23 cellular contexts compared by ENCODE assay signal in genomic region chr20:21117521-21117920, GRCh38. TPM values are rescaled to one million over a fixed set of nuclear protein-coding genes. Genes with fewer than 3 reads are reported as not detected.
DNase-seq lines count a peak whose midpoint lies in the region; ATAC-seq, FAIRE-seq and TF ChIP-seq lines count a peak whose summit lies in the region.
"Had no signal": no experiment of that assay in that cellular context is flagged by ENCODE, and none has a peak within 500 bp of the region (broad histone marks: within the 10 kb centered on the region; RNA-seq: fewer than 3 reads in every experiment).

No MANE protein-coding gene starts in this region.

- CTCF ChIA-PET in HepG2 (lab: Yijun Ruan, JAX; ENCODE audit: low intra/inter-chr PET ratio, low total read pairs), result no interaction called here

- H3K9me3 ChIP-seq in HepG2 (ENCODE audit: low read length) (no peaks in the 10 kb centered on the region), right lobe of liver (no peaks in the 10 kb centered on the region), esophagus muscularis mucosa (no peaks in the 10 kb centered on the region), tibial nerve (no peaks in the 10 kb centered on the region)
- H3K9me3 ChIP-seq: A549, Caco-2 had no signal

- in situ Hi-C loops in HepG2 (cut with HindIII; ENCODE audit: extremely low pct_ligation_motif_present, low pct_unique_long_range_greater_than_20kb), result no loop called here

- H3K4me2 ChIP-seq in HepG2 (ENCODE audit: low read depth, low read length), result no peak overlapping the region
- H3K4me2 ChIP-seq: A549; BLaER1 treated with 17β-estradiol and CSF1 and Interleukin-3, amounts not matched to agents 10 nM and 100 nM had no signal

- H3K27me3 ChIP-seq in HepG2 (ENCODE audit: control insufficient read depth in 1 of 2, insufficient read depth in 2 of 2, low read length in 2 of 2) (no peaks in the 10 kb centered on the region), right lobe of liver (no peaks in the 10 kb centered on the region), esophagus muscularis mucosa (peaks cover 0 to 29% (median 0%) of the 10 kb centered on the region in 4 donors), tibial nerve (peaks cover 0 to 25% of the 10 kb centered on the region in 2 donors)
- H3K27me3 ChIP-seq: BLaER1 treated with 17β-estradiol and CSF1 and Interleukin-3, amounts not matched to agents 10 nM and 100 nM had no signal

- 60% methylated on average over 4 of the region's 4 CpGs for WGBS in HepG2 (ENCODE audit: low lambda C conversion rate)
- WGBS in right lobe of liver (ENCODE audit: insufficient coverage, low coverage, low lambda C conversion rate, missing lambda C conversion rate), result 65% methylated on average over 4 of the region's 4 CpGs
- 66% methylated on average over 4 of the region's 4 CpGs for WGBS in esophagus muscularis mucosa
- WGBS in tibial nerve, 2 donors, result 70% methylated on average over 4 of the region's 4 CpGs

- TF ChIP-seq POLR2A in HepG2 (IDR thresholded peaks at IDR 0.05; ENCODE audit: insufficient read depth in 1 of 2, low read depth in 2 of 2, low read length in 2 of 2), result no peak
- no peak for TF ChIP-seq POLR2A in right lobe of liver (IDR thresholded peaks at IDR 0.05)
- no peak for TF ChIP-seq POLR2A in esophagus muscularis mucosa (IDR thresholded peaks at IDR 0.05; ENCODE audit: low read depth)
- no peak for TF ChIP-seq POLR2A in tibial nerve (IDR thresholded peaks at IDR 0.05)

- ATAC-seq in HepG2 (no peak), right lobe of liver (no peak), GM19452 (IDR thresholded peaks at IDR 0.05; ENCODE audit: unreplicated experiment) (no peak)
- ATAC-seq: A549; CD8-positive, alpha-beta T cell had no signal

- no peaks in the 10 kb centered on the region for H4K20me1 ChIP-seq in HepG2 (ENCODE audit: insufficient read depth, low read length)
- H4K20me1 ChIP-seq: BLaER1 treated with 17β-estradiol and CSF1 and Interleukin-3, amounts not matched to agents 10 nM and 100 nM had no signal

- no peaks in the 10 kb centered on the region for H3K79me2 ChIP-seq in HepG2 (ENCODE audit: insufficient read depth, low read length)

- no peak for TF ChIP-seq RAD21 in HepG2 (CRISPR knock-in tag; IDR thresholded peaks at IDR 0.05)

- H2AFZ ChIP-seq in HepG2 (ENCODE audit: low read length), result no peak overlapping the region

- no TSS peak for BruUV-seq in HepG2 (replicated peaks; lab: Mats Ljungman, UMichigan)

- H3K36me3 ChIP-seq in HepG2 (replicated peaks in 1 of 2; ENCODE audit: control insufficient read depth in 1 of 2, insufficient read depth in 2 of 2, low read length in 2 of 2) (no peaks in the 10 kb centered on the region), right lobe of liver (no peaks in the 10 kb centered on the region), esophagus muscularis mucosa (no peaks in the 10 kb centered on the region), tibial nerve (no peaks in the 10 kb centered on the region)
- H3K36me3 ChIP-seq: BLaER1 treated with 17β-estradiol and CSF1 and Interleukin-3, amounts not matched to agents 10 nM and 100 nM had no signal

- POLR2A ChIA-PET in HepG2 (lab: Yijun Ruan, JAX), result no interaction called here

- H3K4me3 ChIP-seq in HepG2 (replicated peaks in 1 of 3; ENCODE audit: insufficient read depth in 1 of 3, low read depth in 2 of 3, low read length in 3 of 3) (no peak overlapping the region), right lobe of liver (no peak overlapping the region), esophagus muscularis mucosa (no peak overlapping the region), tibial nerve (no peak overlapping the region)
- H3K4me3 ChIP-seq: A549; BLaER1 treated with 17β-estradiol and CSF1 and Interleukin-3, amounts not matched to agents 10 nM and 100 nM had no signal

- H3K4me1 ChIP-seq in HepG2 (ENCODE audit: insufficient read depth, low read length) (no peaks in the 10 kb centered on the region), right lobe of liver (no peaks in the 10 kb centered on the region), esophagus muscularis mucosa (no peaks in the 10 kb centered on the region), tibial nerve (no peaks in the 10 kb centered on the region)
- H3K4me1 ChIP-seq: A549, Caco-2 had no signal

- intact Hi-C loops in HepG2 (cut with micrococcal nuclease; ENCODE audit: unreplicated experiment) (no loop called here), right lobe of liver (cut with DNase I) (no loop called here), esophagus muscularis mucosa (cut with DNase I) (no loop called here)

- H3K27ac ChIP-seq in HepG2 (ENCODE audit: extremely low read length, insufficient read depth, low read length) (no peak overlapping the region), right lobe of liver (no peak overlapping the region), esophagus muscularis mucosa (replicated peaks in 1 of 4) (no peak overlapping the region), tibial nerve (no peak overlapping the region)
- H3K27ac ChIP-seq: 22Rv1; A549; BLaER1 treated with 17β-estradiol and CSF1 and Interleukin-3, amounts not matched to agents 10 nM and 100 nM; C4-2B had no signal

- TF ChIP-seq EP300 in HepG2 (IDR thresholded peaks at IDR 0.05; ENCODE audit: low read depth in 2 of 2, low read length in 2 of 2), result no peak
- TF ChIP-seq EP300 in HepG2 (CRISPR knock-in tag; IDR thresholded peaks at IDR 0.05; ENCODE audit: borderline replicate concordance), result no peak
- no peak for TF ChIP-seq EP300 in esophagus muscularis mucosa (IDR thresholded peaks at IDR 0.05)
- no peak for TF ChIP-seq EP300 in tibial nerve (IDR thresholded peaks at IDR 0.05)

- DNase-seq in HepG2 (ENCODE audit: low spot score), result no peak
- no peak for DNase-seq in right lobe of liver
- DNase-seq in SW480 (ENCODE audit: low spot score), result peak; percentile 90
- peak; percentile 26 for DNase-seq in esophagus muscularis mucosa (ENCODE audit: extremely low spot score)
- DNase-seq in tibial nerve (ENCODE audit: low spot score in 2 of 2), result no peak
- DNase-seq: AML-193; Caco-2; Calu3; CD4-positive, alpha-beta T cell; CD8-positive, alpha-beta T cell; DMS79 treated with DMSO at 0.1 percent for 48 hours; GF-D8 had no signal

- no peak for FAIRE-seq in HepG2 (lab: Jason Lieb, UNC)
- FAIRE-seq: A549, D721Med, G401.6, GM12891 had no signal

- TF ChIP-seq CTCF in HepG2 (CRISPR knock-in tag; IDR thresholded peaks at IDR 0.05) (no peak), right lobe of liver (IDR thresholded peaks at IDR 0.05) (no peak), esophagus muscularis mucosa (IDR thresholded peaks at IDR 0.05) (no peak), tibial nerve (IDR thresholded peaks at IDR 0.05) (no peak)

- no peak overlapping the region for H3K9ac ChIP-seq in HepG2 (ENCODE audit: insufficient read depth, low read depth, low read length)
- H3K9ac ChIP-seq: BLaER1 treated with 17β-estradiol and CSF1 and Interleukin-3, amounts not matched to agents 10 nM and 100 nM had no signal

RNA-seq across cellular contexts. Expression of gene KIZ, which starts 8.4 kb away (rescaled TPM):
- total RNA-seq in HepG2 (2016; rRNA removed; fragmentation: Illumina TruSeq; extraction: Trizol) (46.3 and 55.6 TPM in 2 replicates), right lobe of liver (10 to 100 TPM in 1 of 6 experiments, 1 to 10 TPM in 5; 5.1 to 11.5 (median 7.4) TPM), esophagus muscularis mucosa (10 to 100 TPM; 17.2 to 32.0 (median 25.6) TPM), tibial nerve (10 to 100 TPM; 19.8 to 58.6 (median 54.9) TPM)
- 20.4 and 20.5 TPM in 2 replicates for total RNA-seq in HepG2 (2016; cell fraction: cytosol; rRNA removed; fragmentation: Illumina TruSeq; extraction: Trizol; ENCODE audit: low read depth)
- 48.0 and 57.7 TPM in 2 replicates for total RNA-seq in HepG2 (2016; cell fraction: insoluble cytoplasmic fraction; rRNA removed; fragmentation: Illumina TruSeq; extraction: Trizol)
- 22.8 and 24.5 TPM in 2 replicates for total RNA-seq in HepG2 (2016; cell fraction: membrane; rRNA removed; fragmentation: Illumina TruSeq; extraction: Trizol)
- 64.1 and 65.7 TPM in 2 replicates for total RNA-seq in HepG2 (2016; cell fraction: nucleus; rRNA removed; fragmentation: Illumina TruSeq; extraction: Trizol)
- 77.9 and 114 TPM in 2 replicates for polyA plus RNA-seq in HepG2 (2011; rRNA removed)
- 33.9 and 39.9 TPM in 2 replicates for polyA plus RNA-seq in HepG2 (2011; cell fraction: cytosol; rRNA removed)
- polyA plus RNA-seq in HepG2 (2011; cell fraction: nucleus; rRNA removed), result 223 and 433 TPM in 2 replicates
- 40.7 and 57.0 TPM in 2 replicates for polyA plus RNA-seq in HepG2 (2012)
- 9.0 and 10.7 TPM in 2 replicates for polyA plus RNA-seq in HepG2 (2016; cell fraction: cytosol; fragmentation: Illumina TruSeq; extraction: Trizol; ENCODE audit: low read depth)
- polyA plus RNA-seq in HepG2 (2016; cell fraction: insoluble cytoplasmic fraction; fragmentation: Illumina TruSeq; extraction: Trizol; ENCODE audit: low read depth), result 48.1 and 51.2 TPM in 2 replicates
- 13.9 and 15.1 TPM in 2 replicates for polyA plus RNA-seq in HepG2 (2016; cell fraction: membrane; fragmentation: Illumina TruSeq; extraction: Trizol; ENCODE audit: low read depth)
- 69.5 and 81.6 TPM in 2 replicates for polyA plus RNA-seq in HepG2 (2016; cell fraction: nucleus; fragmentation: Illumina TruSeq; extraction: Trizol; ENCODE audit: insufficient read depth, low read depth)
- polyA minus RNA-seq in HepG2 (2011; rRNA and poly(A)+ RNA removed; ENCODE audit: low replicate concordance), result 4.7 and 26.3 TPM in 2 replicates
- 28.5 and 33.0 TPM in 2 replicates for polyA minus RNA-seq in HepG2 (2011; cell fraction: cytosol; rRNA and poly(A)+ RNA removed)
- 210 and 232 TPM in 2 replicates for polyA minus RNA-seq in HepG2 (2011; cell fraction: nucleus; rRNA and poly(A)+ RNA removed)

RNA-seq across cellular contexts. Expression of gene LINC00237, which starts 11.4 kb away (rescaled TPM):
- not detected in 2 replicates for total RNA-seq in HepG2 (2016; rRNA removed; fragmentation: Illumina TruSeq; extraction: Trizol)
- not detected in 2 replicates for total RNA-seq in HepG2 (2016; cell fraction: cytosol; rRNA removed; fragmentation: Illumina TruSeq; extraction: Trizol; ENCODE audit: low read depth)
- total RNA-seq in HepG2 (2016; cell fraction: insoluble cytoplasmic fraction; rRNA removed; fragmentation: Illumina TruSeq; extraction: Trizol), result not detected in 2 replicates
- total RNA-seq in HepG2 (2016; cell fraction: membrane; rRNA removed; fragmentation: Illumina TruSeq; extraction: Trizol), result not detected in 2 replicates
- total RNA-seq in HepG2 (2016; cell fraction: nucleus; rRNA removed; fragmentation: Illumina TruSeq; extraction: Trizol), result not detected in 2 replicates
- polyA plus RNA-seq in HepG2 (2011; rRNA removed), result not detected in 2 replicates
- not detected in 2 replicates for polyA plus RNA-seq in HepG2 (2011; cell fraction: cytosol; rRNA removed)
- polyA plus RNA-seq in HepG2 (2011; cell fraction: nucleus; rRNA removed), result not detected in 2 replicates
- polyA plus RNA-seq in HepG2 (2012), result not detected in 2 replicates
- polyA plus RNA-seq in HepG2 (2016; cell fraction: cytosol; fragmentation: Illumina TruSeq; extraction: Trizol; ENCODE audit: low read depth), result not detected in 2 replicates
- polyA plus RNA-seq in HepG2 (2016; cell fraction: insoluble cytoplasmic fraction; fragmentation: Illumina TruSeq; extraction: Trizol; ENCODE audit: low read depth), result not detected in 2 replicates
- not detected in 2 replicates for polyA plus RNA-seq in HepG2 (2016; cell fraction: membrane; fragmentation: Illumina TruSeq; extraction: Trizol; ENCODE audit: low read depth)
- polyA plus RNA-seq in HepG2 (2016; cell fraction: nucleus; fragmentation: Illumina TruSeq; extraction: Trizol; ENCODE audit: insufficient read depth, low read depth), result not detected in 2 replicates
- not detected in 2 replicates for polyA minus RNA-seq in HepG2 (2011; rRNA and poly(A)+ RNA removed; ENCODE audit: low replicate concordance)
- not detected in 2 replicates for polyA minus RNA-seq in HepG2 (2011; cell fraction: cytosol; rRNA and poly(A)+ RNA removed)
- not detected in 2 replicates for polyA minus RNA-seq in HepG2 (2011; cell fraction: nucleus; rRNA and poly(A)+ RNA removed)
- not detected for total RNA-seq in right lobe of liver
- total RNA-seq in esophagus muscularis mucosa, result not detected
- total RNA-seq in tibial nerve, result not detected
- total RNA-seq: A172; B cell; Calu3; CD4-positive, alpha-beta T cell; CD8-positive, alpha-beta T cell had no signal
- polyA plus RNA-seq: A549, BJ had no signal

Comparison
In these comparisons a context has a peak if more than half of its experiments do, and no peak if none do; other contexts are left out.
1. DNase-seq: peak in SW480 (single experiment) and esophagus muscularis mucosa (single experiment); none in HepG2 (single experiment), right lobe of liver (0 of 3) and tibial nerve (0 of 2).